In the genomic region with DNA sequence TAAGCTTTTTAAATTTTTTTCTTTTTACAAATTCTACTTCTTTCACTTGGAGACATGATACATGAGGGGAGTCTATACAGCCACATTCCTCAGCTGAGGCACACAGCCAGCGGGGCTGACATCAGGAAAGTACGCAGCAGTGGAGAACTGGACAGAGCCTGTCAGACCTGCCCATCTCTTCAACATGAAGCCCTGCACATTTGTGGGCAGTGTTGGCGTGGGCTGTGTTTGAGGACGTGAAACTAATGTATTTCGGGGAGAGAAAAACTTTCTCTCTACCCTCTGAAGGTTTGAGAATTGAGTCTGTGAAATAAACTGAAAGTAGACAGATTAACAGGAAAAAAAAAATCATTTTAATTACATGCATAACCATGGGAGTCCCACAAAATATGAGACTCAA, we compare ENCODE assay signal across 16 cellular contexts.
"Had no signal": no experiment of that assay in that cellular context is flagged by ENCODE, and none has a peak within 500 bp of the region (broad histone marks: within the 10 kb centered on the region; RNA-seq: fewer than 3 reads in every experiment).

No MANE protein-coding gene starts in this region.

- H3K4me3 Mint-ChIP-seq: activated T-cell treated with anti-CD3 and anti-CD28 coated beads, Interleukin-2, amount 50 U/mL, for 4 hours; neural crest cell; T-helper 2 cell treated with Interferon-gamma antibody and Interleukin-4, amounts not matched to agents 5 μg/mL and 100 μg/mL, for 36 hours had no signal

- H3K36me3 ChIP-seq: ascending aorta, cardiac muscle cell, heart right ventricle, left ventricle myocardium inferior, tibial artery, vagina had no signal

- DNase-seq: activated CD4-positive, alpha-beta T cell treated with anti-CD3 and anti-CD28 coated beads for 1 hour; activated CD4-positive, alpha-beta T cell treated with anti-CD3 and anti-CD28 coated beads, Interleukin-2, amount 50 U/mL, for 48 hours; activated gamma-delta T cell; activated T-cell treated with anti-CD3 and anti-CD28 coated beads, Interleukin-2, amount 50 U/mL, for 4 hours; heart right ventricle; islet precursor cell; left ventricle myocardium inferior; retina; tibial artery had no signal

- H3K9me3 Mint-ChIP-seq: activated T-cell treated with anti-CD3 and anti-CD28 coated beads, Interleukin-2, amount 50 U/mL, for 4 hours; neural crest cell; T-helper 2 cell treated with Interferon-gamma antibody and Interleukin-4, amounts not matched to agents 5 μg/mL and 100 μg/mL, for 36 hours had no signal

- ATAC-seq: activated T-cell treated with anti-CD3 and anti-CD28 coated beads, Interleukin-2, amount 50 U/mL, for 4 hours; heart right ventricle had no signal

- H3K27ac ChIP-seq: ascending aorta, cardiac muscle cell, heart right ventricle, left ventricle myocardium inferior, parathyroid adenoma, skin epidermis, tibial artery, vagina had no signal

- H3K4me1 ChIP-seq: ascending aorta, heart right ventricle, left ventricle myocardium inferior, parathyroid adenoma, tibial artery, vagina had no signal

- H3K4me3 ChIP-seq: ascending aorta, cardiac muscle cell, heart right ventricle, left ventricle myocardium inferior, skin epidermis, tibial artery, vagina had no signal

- H3K27me3 ChIP-seq: ascending aorta, cardiac muscle cell, vagina had no signal

- H3K27ac Mint-ChIP-seq: T-helper 2 cell treated with Interferon-gamma antibody and Interleukin-4, amounts not matched to agents 5 μg/mL and 100 μg/mL, for 36 hours had no signal

- H3K9me3 ChIP-seq: vagina had no signal
